In genomic region chr15:84819291-84819768, GRCh38 we compare ENCODE assay signal across 1 cellular context.
TF ChIP-seq lines count a peak whose summit lies in the region.

No MANE protein-coding gene starts in this region.

TF ChIP-seq in H1, 55 proteins besides CTCF, POLR2A, EP300 and RAD21:
- TF ChIP-seq MAFK (IDR thresholded peaks at IDR 0.05; ENCODE audit: low read depth, low read length): no peak
- no peak for TF ChIP-seq JUN (IDR thresholded peaks at IDR 0.05; ENCODE audit: low read depth, low read length)
- TF ChIP-seq HDAC6 (IDR thresholded peaks at IDR 0.05; ENCODE audit: low read depth, low read length): no peak
- no peak for TF ChIP-seq RFX5 (IDR thresholded peaks at IDR 0.05; ENCODE audit: borderline replicate concordance, low read depth, low read length)
- no peak for TF ChIP-seq BCL11A (IDR thresholded peaks at IDR 0.05; ENCODE audit: low read depth in 2 of 2, low read length in 2 of 2)
- TF ChIP-seq YY1 (IDR thresholded peaks at IDR 0.05; ENCODE audit: low read depth, low read length): no peak
- no peak for TF ChIP-seq PHF8 (conservative IDR thresholded peaks at IDR 0.05; ENCODE audit: low read depth, low read length)
- no peak for TF ChIP-seq KDM1A (IDR thresholded peaks at IDR 0.05; ENCODE audit: borderline replicate concordance, low read length)
- no peak for TF ChIP-seq E2F6 (IDR thresholded peaks at IDR 0.05)
- TF ChIP-seq BACH1 (IDR thresholded peaks at IDR 0.05; ENCODE audit: low read length): no peak
- TF ChIP-seq SP1 (IDR thresholded peaks at IDR 0.05; ENCODE audit: low read depth, low read length): no peak
- no peak for TF ChIP-seq TAF1 (IDR thresholded peaks at IDR 0.05; ENCODE audit: low read depth, low read length)
- TF ChIP-seq ASH2L (IDR thresholded peaks at IDR 0.05; ENCODE audit: low read length): no peak
- TF ChIP-seq CHD2 (IDR thresholded peaks at IDR 0.05; ENCODE audit: low read length): no peak
- TF ChIP-seq RNF2 (IDR thresholded peaks at IDR 0.05; ENCODE audit: borderline replicate concordance, low read depth, low read length, missing control alignments, poor library complexity, severe bottlenecking): no peak
- no peak for TF ChIP-seq SAP30 (IDR thresholded peaks at IDR 0.05; ENCODE audit: insufficient read depth, insufficient replicate concordance, low read length)
- TF ChIP-seq HDAC2 (IDR thresholded peaks at IDR 0.05; ENCODE audit: borderline replicate concordance in 1 of 2, low read depth in 2 of 2, low read length in 2 of 2): no peak
- no peak for TF ChIP-seq SUZ12 (IDR thresholded peaks at IDR 0.05; ENCODE audit: low read length)
- TF ChIP-seq GABPA (IDR thresholded peaks at IDR 0.05; ENCODE audit: borderline replicate concordance, insufficient read depth, low read length): no peak
